ENCODE assay signal across 8 cellular contexts in the genomic region with DNA sequence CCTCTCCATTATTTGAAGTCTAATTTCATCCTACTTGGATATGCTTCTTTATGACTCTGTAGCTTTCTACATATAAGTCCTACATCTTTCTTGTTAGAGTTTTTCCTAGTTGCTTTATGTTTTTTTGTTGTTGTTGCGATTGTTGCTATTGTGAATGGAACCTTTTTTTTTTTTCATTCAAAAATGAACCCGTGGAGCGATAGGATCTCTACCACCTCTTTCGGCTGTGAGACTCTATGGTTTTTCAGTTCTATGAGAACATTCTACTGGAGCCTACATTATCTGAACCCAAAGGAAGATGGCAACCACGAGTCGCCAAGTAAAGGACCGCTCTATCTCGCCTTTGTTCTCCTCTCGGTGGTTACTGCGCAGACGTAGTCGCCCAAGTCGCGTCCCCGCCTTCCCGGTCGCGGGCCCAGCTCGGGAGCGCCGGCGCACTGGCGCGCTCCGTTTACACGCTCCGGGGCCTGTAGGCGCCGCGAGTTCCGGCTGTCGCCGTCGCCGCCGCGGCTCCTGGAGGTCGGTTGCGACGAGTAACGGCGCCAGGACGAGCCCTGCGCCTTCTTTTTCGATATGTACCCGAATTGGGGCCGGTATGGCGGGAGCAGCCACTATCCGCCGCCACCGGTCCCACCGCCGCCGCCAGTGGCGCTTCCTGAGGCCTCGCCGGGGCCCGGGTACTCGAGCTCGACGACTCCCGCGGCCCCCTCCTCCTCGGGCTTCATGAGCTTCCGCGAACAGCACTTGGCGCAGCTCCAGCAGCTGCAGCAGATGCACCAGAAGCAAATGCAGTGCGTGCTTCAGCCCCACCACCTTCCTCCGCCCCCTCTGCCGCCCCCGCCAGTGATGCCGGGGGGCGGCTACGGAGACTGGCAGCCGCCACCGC. TPM values are rescaled to one million over a fixed set of nuclear protein-coding genes. Genes with fewer than 3 reads are reported as not detected.
A peak's percentile ranks its signal among the peaks of the same experiment; 100 is the strongest.
DNase-seq lines count a peak whose midpoint lies in the region; ATAC-seq and TF ChIP-seq lines count a peak whose summit lies in the region.

A gene with protein sequence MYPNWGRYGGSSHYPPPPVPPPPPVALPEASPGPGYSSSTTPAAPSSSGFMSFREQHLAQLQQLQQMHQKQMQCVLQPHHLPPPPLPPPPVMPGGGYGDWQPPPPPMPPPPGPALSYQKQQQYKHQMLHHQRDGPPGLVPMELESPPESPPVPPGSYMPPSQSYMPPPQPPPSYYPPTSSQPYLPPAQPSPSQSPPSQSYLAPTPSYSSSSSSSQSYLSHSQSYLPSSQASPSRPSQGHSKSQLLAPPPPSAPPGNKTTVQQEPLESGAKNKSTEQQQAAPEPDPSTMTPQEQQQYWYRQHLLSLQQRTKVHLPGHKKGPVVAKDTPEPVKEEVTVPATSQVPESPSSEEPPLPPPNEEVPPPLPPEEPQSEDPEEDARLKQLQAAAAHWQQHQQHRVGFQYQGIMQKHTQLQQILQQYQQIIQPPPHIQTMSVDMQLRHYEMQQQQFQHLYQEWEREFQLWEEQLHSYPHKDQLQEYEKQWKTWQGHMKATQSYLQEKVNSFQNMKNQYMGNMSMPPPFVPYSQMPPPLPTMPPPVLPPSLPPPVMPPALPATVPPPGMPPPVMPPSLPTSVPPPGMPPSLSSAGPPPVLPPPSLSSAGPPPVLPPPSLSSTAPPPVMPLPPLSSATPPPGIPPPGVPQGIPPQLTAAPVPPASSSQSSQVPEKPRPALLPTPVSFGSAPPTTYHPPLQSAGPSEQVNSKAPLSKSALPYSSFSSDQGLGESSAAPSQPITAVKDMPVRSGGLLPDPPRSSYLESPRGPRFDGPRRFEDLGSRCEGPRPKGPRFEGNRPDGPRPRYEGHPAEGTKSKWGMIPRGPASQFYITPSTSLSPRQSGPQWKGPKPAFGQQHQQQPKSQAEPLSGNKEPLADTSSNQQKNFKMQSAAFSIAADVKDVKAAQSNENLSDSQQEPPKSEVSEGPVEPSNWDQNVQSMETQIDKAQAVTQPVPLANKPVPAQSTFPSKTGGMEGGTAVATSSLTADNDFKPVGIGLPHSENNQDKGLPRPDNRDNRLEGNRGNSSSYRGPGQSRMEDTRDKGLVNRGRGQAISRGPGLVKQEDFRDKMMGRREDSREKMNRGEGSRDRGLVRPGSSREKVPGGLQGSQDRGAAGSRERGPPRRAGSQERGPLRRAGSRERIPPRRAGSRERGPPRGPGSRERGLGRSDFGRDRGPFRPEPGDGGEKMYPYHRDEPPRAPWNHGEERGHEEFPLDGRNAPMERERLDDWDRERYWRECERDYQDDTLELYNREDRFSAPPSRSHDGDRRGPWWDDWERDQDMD (N-terminal part only) (plus strand): TSS at position 400 of the 886 bp plus-strand sequence. CDS start 174 bp downstream, at position 574.

- H3K4me2 ChIP-seq in IMR-90 (ENCODE audit: low read depth, low read length), result peak within 1 kb of the TSS; percentile 99

- TF ChIP-seq POLR2A in IMR-90 (IDR thresholded peaks at IDR 0.05; ENCODE audit: low read depth, low read length), result peak; percentile 91

- TF ChIP-seq CTCF in IMR-90 (conservative IDR thresholded peaks at IDR 0.05; ENCODE audit: low read depth, low read length) (peak; percentile 75), epithelial cell of esophagus (IDR thresholded peaks at IDR 0.05; ENCODE audit: insufficient read depth, low read depth, low read length, missing control alignments) (peak; percentile 64), mucosa of descending colon (IDR thresholded peaks at IDR 0.05) (peak; percentile 57)

- peak within 1 kb of the TSS; percentile 97 for H2AFZ ChIP-seq in IMR-90 (replicated peaks; ENCODE audit: low read length, poor library complexity)

- peaks cover 4% of the 10 kb centered on the region; the same call in 1 of the 2 replicates for H3K4me1 ChIP-seq in IMR-90 (ENCODE audit: control insufficient read depth, insufficient read depth, low read length)
- H3K4me1 ChIP-seq in mucosa of descending colon (ENCODE audit: low read depth), result peaks cover 13% of the 10 kb centered on the region

- H2AK9ac ChIP-seq in IMR-90 (replicated peaks; ENCODE audit: low read depth, low read length, poor library complexity), result peak within 1 kb of the TSS; percentile 50

- H3K9ac ChIP-seq in IMR-90 (ENCODE audit: low read depth, low read length), result peak within 1 kb of the TSS; percentile 74

- H3K27me3 ChIP-seq in IMR-90 (ENCODE audit: control insufficient read depth, insufficient read depth, low read length), result no peaks in the 10 kb centered on the region

- intact Hi-C loops in IMR-90 (cut with micrococcal nuclease), result no loop called here
- intact Hi-C loops in mucosa of descending colon (cut with DNase I, micrococcal nuclease), result no loop called here

- TSS peak; percentile 94 for BruUV-seq in IMR-90 (replicated peaks; lab: Mats Ljungman, UMichigan)

- H3K4ac ChIP-seq in IMR-90 (ENCODE audit: low read depth, low read length), result peak within 1 kb of the TSS; percentile 76

- no peak within 1 kb of the TSS for H2BK120ac ChIP-seq in IMR-90 (ENCODE audit: low read depth, low read length)

- peak within 1 kb of the TSS; percentile 39 for H3K23ac ChIP-seq in IMR-90 (ENCODE audit: low read depth, low read length)

- in situ Hi-C loops in IMR-90 (cut with MboI; ENCODE audit: low sequenced_read_pairs), result no loop called here

- ATAC-seq in GM21526 (IDR thresholded peaks at IDR 0.05; ENCODE audit: low FRiP score, unreplicated experiment) (peak; percentile 93), IMR-90 (ENCODE audit: low read depth) (peak; percentile 98), mucosa of descending colon (peak; percentile 99)

- H2AK5ac ChIP-seq in IMR-90 (ENCODE audit: low read depth, low read length), result peak within 1 kb of the TSS; percentile 66

- H2BK20ac ChIP-seq in IMR-90 (ENCODE audit: low read depth, low read length), result no peak within 1 kb of the TSS

- 0% methylated on average over 35 of the region's 76 CpGs; no CpG with 5 or more reads in 1 of the 2 experiments for WGBS in IMR-90 (ENCODE audit: extremely low coverage in 2 of 2, insufficient read length in 1 of 2), 2 experiments

- POLR2A ChIA-PET in IMR-90 (lab: Charles Lee; ENCODE audit: unreplicated experiment), result no interaction called here

- 0 out of 2 replicates have a peak, but pooled peaks have one; percentile 6 for TF ChIP-seq RAD21 in IMR-90 (IDR thresholded peaks at IDR 0.05; ENCODE audit: low read length)

- peak within 1 kb of the TSS; percentile 85; the same call in 1 of the 2 replicates for H4K5ac ChIP-seq in IMR-90 (ENCODE audit: low read depth, low read length)

- H4K8ac ChIP-seq in IMR-90 (ENCODE audit: low read depth in 2 of 2, low read length in 2 of 2), result peak within 1 kb of the TSS; percentile 78 to 87

- CTCF ChIA-PET in IMR-90 (lab: Yijun Ruan, JAX), result interaction anchor here (0.5 to 1.8 kb wide), 11 partner anchors 9 to 272 kb away, joined by 3 to 9 read pairs (median 3); no protein-coding TSS in a partner anchor

- H3K56ac ChIP-seq in IMR-90 (ENCODE audit: extremely low read depth, insufficient read depth, low read length), result peak within 1 kb of the TSS; percentile 13

- H3K14ac ChIP-seq in IMR-90 (replicated peaks; ENCODE audit: low read depth, low read length), result peak within 1 kb of the TSS; percentile 66

- dilution Hi-C loops in IMR-90 (cut with HindIII; ENCODE audit: low sequenced_read_pairs, unreplicated experiment), result no loop called here

- peak; percentile 97 for DNase-seq in DMS 273 treated with DMSO at 0.1 percent for 48 hours (lab: John Stamatoyannopoulos, UW)
- peak; percentile 98 for DNase-seq in IMR-90
- peak; percentile 95 for DNase-seq in OCI-M1 (lab: John Stamatoyannopoulos, UW)
- DNase-seq in activated T-cell treated with anti-CD3 and anti-CD28 coated beads for 4 hours, result peak; percentile 90
- peak; percentile 97 for DNase-seq in epithelial cell of esophagus (ENCODE audit: low read depth)
- peak; percentile 92 to 94 (median 94) for DNase-seq in mucosa of descending colon
- peak; percentile 83 to 84 for DNase-seq in stimulated activated CD8-positive, alpha-beta memory T cell treated with anti-CD3 and anti-CD28 coated beads, Interleukin-4, amount 100 ng/mL, for 4 hours (ENCODE audit: low read depth in 2 of 2, low spot score in 1 of 2)

- H4K91ac ChIP-seq in IMR-90 (ENCODE audit: insufficient read depth, low read depth, low read length), result peak within 1 kb of the TSS; percentile 48; the same call in 1 of the 2 replicates

- no peaks in the 10 kb centered on the region for H3K9me3 ChIP-seq in IMR-90 (ENCODE audit: control insufficient read depth, insufficient read depth, low read length)
- H3K9me3 ChIP-seq in mucosa of descending colon, result no peaks in the 10 kb centered on the region

- H3K79me1 ChIP-seq in IMR-90 (ENCODE audit: low read depth in 1 of 2, low read length in 2 of 2), result peaks cover 0 to 34% of the 10 kb centered on the region in 2 experiments

- peak within 1 kb of the TSS; percentile 78 for H3K27ac ChIP-seq in IMR-90 (ENCODE audit: insufficient read depth, low read length)

- H3K36me3 ChIP-seq in IMR-90 (ENCODE audit: control insufficient read depth, insufficient read depth, low read length) (peaks cover 1% of the 10 kb centered on the region; the same call in 1 of the 2 replicates), mucosa of descending colon (ENCODE audit: low read depth) (peaks cover 9% of the 10 kb centered on the region)

- H2BK15ac ChIP-seq in IMR-90 (ENCODE audit: low read depth, low read length), result no peak within 1 kb of the TSS

- no peaks in the 10 kb centered on the region; the same call in 1 of the 2 replicates for H3K9me1 ChIP-seq in IMR-90 (ENCODE audit: insufficient read depth, low read length)

- H2BK5ac ChIP-seq in IMR-90 (ENCODE audit: low read depth, low read length, poor library complexity, severe bottlenecking), result peak within 1 kb of the TSS; percentile 82

- H3K4me3 ChIP-seq in IMR-90 (ENCODE audit: insufficient read depth, low read depth, low read length) (peak within 1 kb of the TSS; percentile 75), epithelial cell of esophagus (ENCODE audit: low read length) (peak within 1 kb of the TSS; percentile 80), mucosa of descending colon (peak within 1 kb of the TSS; percentile 97)

- H4K20me1 ChIP-seq in IMR-90 (ENCODE audit: insufficient read depth, low read length), result peaks cover 29% of the 10 kb centered on the region

- H3K18ac ChIP-seq in IMR-90 (ENCODE audit: low read depth, low read length), result no peak within 1 kb of the TSS

TF ChIP-seq in IMR-90, 13 proteins besides CTCF, POLR2A, EP300 and RAD21:
- no peak for TF ChIP-seq MAZ (IDR thresholded peaks at IDR 0.05; ENCODE audit: borderline replicate concordance, low read depth, low read length)
- 0 out of 2 replicates have a peak, but pooled peaks have one; percentile 24 for TF ChIP-seq MXI1 (IDR thresholded peaks at IDR 0.05; ENCODE audit: borderline replicate concordance, low read depth, low read length)
- TF ChIP-seq CHD1 (IDR thresholded peaks at IDR 0.05; ENCODE audit: low read depth, low read length), result peak; percentile 75; the same call in 1 of the 2 replicates
- 0 out of 2 replicates have a peak, but pooled peaks have one; percentile 10 for TF ChIP-seq SMC3 (IDR thresholded peaks at IDR 0.05; ENCODE audit: low read depth, low read length)
TF ChIP-seq in IMR-90: peak in this region for 3.

RNA-seq across cellular contexts. Expression of the gene that starts here (rescaled TPM):
- total RNA-seq in IMR-90 (2012; rRNA removed), result 8.2 and 16.4 TPM in 2 replicates
- 14.5 and 19.7 TPM in 2 replicates for polyA plus RNA-seq in IMR-90 (2012; rRNA removed)
- 5.1 TPM in 2 replicates for polyA plus RNA-seq in IMR-90 (2012; cell fraction: cytosol; rRNA removed)
- polyA plus RNA-seq in IMR-90 (2012; cell fraction: nucleus; rRNA removed; ENCODE audit: low replicate concordance), result 8.1 and 34.4 TPM in 2 replicates
- 10 to 100 TPM; 42.1 to 59.7 (median 48.9) TPM for total RNA-seq in mucosa of descending colon

Comparison
In these comparisons a context has a peak if more than half of its experiments do, and no peak if none do; other contexts are left out.
1. Peak in every context shown above with its lines: DNase-seq, ATAC-seq, H3K4me3 ChIP-seq and H3K27ac ChIP-seq.